8 cellular contexts compared by ENCODE assay signal in the genomic region with DNA sequence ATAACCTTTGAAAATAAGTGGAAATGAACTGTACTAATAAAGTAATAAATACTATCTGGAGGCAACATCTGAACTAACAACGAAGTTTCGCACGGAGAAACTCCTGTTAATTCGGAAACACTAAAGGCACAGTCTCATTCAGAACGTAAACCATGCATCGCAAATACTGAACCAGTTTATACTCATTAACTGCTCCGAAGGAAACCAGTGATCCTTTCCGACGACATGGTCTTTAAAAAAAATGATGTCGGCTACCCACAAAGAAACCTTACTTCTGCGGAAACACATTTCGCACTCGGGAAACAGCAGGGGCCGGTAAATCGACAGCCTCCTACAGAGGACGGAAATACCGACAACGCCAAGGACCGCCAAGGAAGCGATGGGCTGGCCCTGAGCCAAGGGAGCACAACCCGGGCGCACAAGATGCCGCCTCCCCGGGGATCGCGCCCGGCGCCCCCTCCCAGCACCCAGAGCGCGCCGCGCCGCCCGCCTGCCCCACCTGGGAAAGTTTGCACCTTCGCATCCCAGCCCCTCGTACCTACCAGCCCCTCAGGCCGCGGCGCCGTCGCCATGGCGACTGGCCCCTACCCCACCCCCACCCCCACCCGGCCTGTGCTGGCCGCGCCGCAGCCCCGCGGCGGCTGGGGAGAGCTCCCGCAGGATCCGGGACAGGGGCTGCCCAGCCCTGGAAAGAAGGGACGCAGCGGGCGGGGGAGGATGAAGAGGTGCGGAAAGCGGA. TPM values are rescaled to one million over a fixed set of nuclear protein-coding genes. Genes with fewer than 3 reads are reported as not detected.
A peak's percentile ranks its signal among the peaks of the same experiment; 100 is the strongest.
DNase-seq lines count a peak whose midpoint lies in the region; TF ChIP-seq lines count a peak whose summit lies in the region.

No MANE protein-coding gene starts in this region.

- TF ChIP-seq CTCF in CD14-positive monocyte (IDR thresholded peaks at IDR 0.05), result no peak
- no peak for TF ChIP-seq CTCF in GM20000 (IDR thresholded peaks at IDR 0.05; ENCODE audit: extremely low read depth, missing control alignments)

- no peaks in the 10 kb centered on the region for H3K9me3 Mint-ChIP-seq in CD14-positive monocyte

- peak overlapping the region; percentile 79 to 96 (median 90) for H3K27ac Mint-ChIP-seq in CD14-positive monocyte

- peaks cover 7% of the 10 kb centered on the region for H3K36me3 ChIP-seq in NT2/D1 (ENCODE audit: insufficient read depth, insufficient read length, low read length)

- intact Hi-C loops in CD14-positive monocyte (cut with micrococcal nuclease), result no loop called here

- H3K9me3 ChIP-seq in NT2/D1 (ENCODE audit: insufficient read depth, low read length), result no peaks in the 10 kb centered on the region

- peak overlapping the region; percentile 92 to 94 for H3K4me3 Mint-ChIP-seq in CD14-positive monocyte

- no peaks in the 10 kb centered on the region for H3K4me1 ChIP-seq in NT2/D1 (ENCODE audit: insufficient read depth, insufficient read length)

- H3K27me3 Mint-ChIP-seq in CD14-positive monocyte (ENCODE audit: low read depth in 3 of 3), result peaks cover 0 to 5% (median 3%) of the 10 kb centered on the region in 3 donors

- H3K27me3 ChIP-seq in NT2/D1 (ENCODE audit: insufficient read depth, insufficient read length), result no peaks in the 10 kb centered on the region

- H3K9ac ChIP-seq in NT2/D1 (ENCODE audit: insufficient read length, low read depth), result peak overlapping the region; percentile 89

- DNase-seq in CD14-positive monocyte (ENCODE audit: low spot score) (peak; percentile 53), GM20000 (ENCODE audit: low spot score) (peak; percentile 58), HPDE6-E6E7 (ENCODE audit: extremely low spot score) (peak; percentile 20), NT2/D1 (ENCODE audit: low read depth, low spot score) (peak; percentile 9), epidermal melanocyte (ENCODE audit: insufficient read length, low spot score) (peak; percentile 24), mucosa of gallbladder (ENCODE audit: low spot score) (peak; percentile 74)
- peak; percentile 74 for DNase-seq in activated CD8-positive, alpha-beta memory T cell treated with anti-CD3 and anti-CD28 coated beads, Interleukin-2, amount 50 U/mL, for 4 hours
- peak; percentile 42 to 68 for DNase-seq in stimulated activated CD8-positive, alpha-beta memory T cell treated with anti-CD3 and anti-CD28 coated beads, Interleukin-4, amount 100 ng/mL, for 1 hour (ENCODE audit: low read depth in 2 of 2, low spot score in 1 of 2)

- H3K4me3 ChIP-seq in NT2/D1 (ENCODE audit: insufficient read length, low read depth), result peak overlapping the region; percentile 80

- peaks cover 31% of the 10 kb centered on the region for H3K4me1 Mint-ChIP-seq in CD14-positive monocyte

- H3K36me3 Mint-ChIP-seq in CD14-positive monocyte, result peaks cover 4 to 6% of the 10 kb centered on the region in 2 donors

RNA-seq across cellular contexts. Expression of a gene that starts 0.7 kb away (rescaled TPM):
- polyA plus RNA-seq in CD14-positive monocyte, result 10 to 100 TPM; 23.4 to 32.8 TPM
- 91.5 TPM for total RNA-seq in mucosa of gallbladder

RNA-seq across cellular contexts. Expression of a gene that starts 37.6 kb away (rescaled TPM):
- polyA plus RNA-seq in CD14-positive monocyte, result 100 to 1,000 TPM; 738 to 813 TPM
- 820 TPM for total RNA-seq in mucosa of gallbladder

RNA-seq across cellular contexts. Expression of a gene that starts 41.7 kb away (rescaled TPM):
- polyA plus RNA-seq in CD14-positive monocyte, result 10 to 100 TPM in 1 of 2 donors, 1 to 10 TPM in 1; 9.4 to 11.7 TPM
- 17.6 TPM for total RNA-seq in mucosa of gallbladder

RNA-seq across cellular contexts. Expression of a gene that starts 43.7 kb away (rescaled TPM):
- 10 to 100 TPM; 10.6 to 15.6 TPM for polyA plus RNA-seq in CD14-positive monocyte
- total RNA-seq in mucosa of gallbladder, result 21.9 TPM

Comparison
In these comparisons a context has a peak if more than half of its experiments do, and no peak if none do; other contexts are left out.
1. Peak in every context shown above with its lines: DNase-seq and H3K4me3 ChIP-seq.
2. DNase-seq: peak in every context shown above with its lines; median percentile 74 in activated CD8-positive, alpha-beta memory T cell treated with anti-CD3 and anti-CD28 coated beads, Interleukin-2, amount 50 U/mL, for 4 hours; 74 in mucosa of gallbladder; 58 in GM20000; 55 in stimulated activated CD8-positive, alpha-beta memory T cell treated with anti-CD3 and anti-CD28 coated beads, Interleukin-4, amount 100 ng/mL, for 1 hour; 53 in CD14-positive monocyte; 24 in epidermal melanocyte; 20 in HPDE6-E6E7; 9 in NT2/D1.